Comparison of ENCODE assay signal across 17 cellular contexts in the genomic region with DNA sequence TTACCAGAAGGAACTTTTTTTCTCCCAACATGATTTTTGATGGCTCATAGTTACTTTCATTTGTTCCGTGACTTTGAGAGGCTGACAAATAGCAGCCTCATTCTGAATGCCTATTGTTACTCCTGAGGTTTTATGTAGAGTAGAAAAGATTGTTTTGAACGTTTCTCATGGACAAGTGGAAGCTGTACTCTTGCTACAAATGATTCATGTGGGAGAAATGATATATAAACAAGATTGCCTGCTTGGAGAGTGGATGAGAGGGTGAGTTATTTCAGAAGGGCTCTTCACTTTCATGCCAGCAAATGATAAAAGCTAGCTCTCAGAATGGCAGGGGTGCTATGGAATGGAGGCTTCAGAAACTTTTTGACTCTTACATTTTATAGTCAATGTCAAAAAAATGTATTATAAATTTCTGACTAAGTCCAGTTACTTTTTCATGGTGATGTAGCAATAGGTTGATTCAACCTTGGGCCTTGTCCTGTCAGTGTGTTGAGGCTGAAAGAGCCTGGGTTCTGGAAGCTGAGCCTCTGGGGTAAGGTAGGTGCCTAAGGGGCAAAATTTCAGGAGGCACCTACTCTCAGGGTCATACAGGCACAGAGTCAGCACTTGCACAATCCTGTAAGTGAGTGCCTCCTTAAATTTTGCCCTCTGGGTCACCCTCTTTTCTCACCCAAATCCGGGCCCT. TPM values are rescaled to one million over a fixed set of nuclear protein-coding genes. Genes with fewer than 3 reads are reported as not detected.
DNase-seq lines count a peak whose midpoint lies in the region; ATAC-seq, FAIRE-seq and TF ChIP-seq lines count a peak whose summit lies in the region.
"Had no signal": no experiment of that assay in that cellular context is flagged by ENCODE, and none has a peak within 500 bp of the region (broad histone marks: within the 10 kb centered on the region; RNA-seq: fewer than 3 reads in every experiment).

No MANE protein-coding gene starts in this region.

- peak; percentile 90 for DNase-seq in IMR-90
- DNase-seq in astrocyte of the hippocampus (ENCODE audit: low read depth, low spot score) = peak; percentile 75
- DNase-seq in left lung = no peak
- DNase-seq in ACHN = no peak
- DNase-seq in kidney = no peak
- no peak for DNase-seq in WTC11 (ENCODE audit: low spot score)
- DNase-seq: foreskin melanocyte; GOT3; left cardiac atrium; NCI-H2081 treated with DMSO at 0.1 percent for 48 hours; nucleus accumbens; stimulated activated CD4-positive, alpha-beta T cell treated with anti-CD3 and anti-CD28 coated beads, Interleukin-2, amount 100 ng/mL, for 48 hours had no signal

- H2AK5ac ChIP-seq in IMR-90 (ENCODE audit: low read depth, low read length) = peak overlapping the region; percentile 93

- H3K4me1 Mint-ChIP-seq in WTC11 = peaks cover 16% of the 10 kb centered on the region
- H3K4me1 Mint-ChIP-seq: B cell had no signal

- peak overlapping the region; percentile 85; the same call in 1 of the 2 replicates for H3K4me2 ChIP-seq in IMR-90 (ENCODE audit: low read depth, low read length)

- H3K27me3 Mint-ChIP-seq in WTC11 (ENCODE audit: low read depth) = no peaks in the 10 kb centered on the region; the same call in 1 of the 2 replicates

- peak overlapping the region; percentile 100 for H3K14ac ChIP-seq in IMR-90 (replicated peaks; ENCODE audit: low read depth, low read length)

- 0 out of 2 replicates have a peak, but pooled peaks have one; percentile 31 for TF ChIP-seq POLR2A in IMR-90 (IDR thresholded peaks at IDR 0.05; ENCODE audit: low read depth, low read length)

- POLR2A ChIA-PET in IMR-90 (lab: Charles Lee; ENCODE audit: unreplicated experiment) = interaction anchor here (1.5 kb wide), 1 partner anchor 9 kb away, joined by 5 read pairs; no protein-coding TSS in a partner anchor
- POLR2A ChIA-PET in WTC11 (lab: Charles Lee) = no interaction called here

- H3K27me3 ChIP-seq in ACC112 (ENCODE audit: insufficient read depth, low read length) (no peaks in the 10 kb centered on the region), IMR-90 (ENCODE audit: control insufficient read depth, insufficient read depth, low read length) (no peaks in the 10 kb centered on the region), left lung (no peaks in the 10 kb centered on the region)

- no peak for FAIRE-seq in kidney (lab: Jason Lieb, UNC)
- FAIRE-seq: RCC 7860 had no signal

- H2BK15ac ChIP-seq in IMR-90 (ENCODE audit: low read depth, low read length) = peak overlapping the region; percentile 100; the same call in 2 of the 3 replicates

- no peaks in the 10 kb centered on the region for H3K36me3 Mint-ChIP-seq in WTC11

- dilution Hi-C loops in IMR-90 (cut with HindIII; ENCODE audit: low sequenced_read_pairs, unreplicated experiment) = no loop called here

- peaks cover 4% of the 10 kb centered on the region; the same call in 1 of the 2 replicates for H3K9me3 Mint-ChIP-seq in WTC11
- H3K9me3 Mint-ChIP-seq: stimulated activated naive CD8-positive, alpha-beta T cell treated with anti-CD3 and anti-CD28 coated beads, Interleukin-15, Interleukin-2, amounts not matched to agents 100 ng/mL and 50 ng/mL, for 24 hours had no signal

- peak overlapping the region; percentile 45 for H2AK9ac ChIP-seq in IMR-90 (replicated peaks; ENCODE audit: low read depth, low read length, poor library complexity)

- intact Hi-C loops in IMR-90 (cut with micrococcal nuclease) (loop anchor here (10.0 kb wide), 1 partner anchor 70 kb away; no protein-coding TSS in a partner anchor), left lung (cut with DNase I) (no loop called here), kidney (cut with DNase I) (no loop called here)

- H3K56ac ChIP-seq in IMR-90 (ENCODE audit: extremely low read depth, insufficient read depth, low read length) = peak overlapping the region; percentile 100

- peaks cover 11% of the 10 kb centered on the region for H3K9me1 ChIP-seq in IMR-90 (ENCODE audit: insufficient read depth, low read length)

- H2BK5ac ChIP-seq in IMR-90 (ENCODE audit: low read depth, low read length, poor library complexity, severe bottlenecking) = peak overlapping the region; percentile 100

- H3K4ac ChIP-seq in IMR-90 (ENCODE audit: low read depth, low read length) = peak overlapping the region; percentile 100

- H3K27ac Mint-ChIP-seq in WTC11 = no peak overlapping the region
- H3K27ac Mint-ChIP-seq: B cell; stimulated activated naive CD8-positive, alpha-beta T cell treated with anti-CD3 and anti-CD28 coated beads, Interleukin-15, Interleukin-2, amounts not matched to agents 100 ng/mL and 50 ng/mL, for 24 hours had no signal

- H3K9ac ChIP-seq in IMR-90 (ENCODE audit: low read depth, low read length) (peak overlapping the region; percentile 69), kidney (ENCODE audit: low read length in 2 of 2) (no peak overlapping the region)

- peak overlapping the region; percentile 95 to 99 for H4K8ac ChIP-seq in IMR-90 (ENCODE audit: low read depth in 2 of 2, low read length in 2 of 2)

- peak overlapping the region; percentile 100 for H4K91ac ChIP-seq in IMR-90 (ENCODE audit: insufficient read depth, low read depth, low read length)

- H3K79me1 ChIP-seq in IMR-90 (ENCODE audit: low read depth in 1 of 2, low read length in 2 of 2) = peaks cover 0 to 18% of the 10 kb centered on the region in 2 experiments; a peak in 2 of 4 replicates

- H3K36me3 ChIP-seq in ACC112 (ENCODE audit: insufficient read depth, low read length) = no peaks in the 10 kb centered on the region
- H3K36me3 ChIP-seq in IMR-90 (ENCODE audit: control insufficient read depth, insufficient read depth, low read length) = no peaks in the 10 kb centered on the region
- no peaks in the 10 kb centered on the region for H3K36me3 ChIP-seq in left lung
- H3K36me3 ChIP-seq in kidney (ENCODE audit: control insufficient read depth in 1 of 2, insufficient read depth in 2 of 2, low read length in 2 of 2) = no peaks in the 10 kb centered on the region

- H4K20me1 ChIP-seq in IMR-90 (ENCODE audit: insufficient read depth, low read length) = no peaks in the 10 kb centered on the region

- H2BK20ac ChIP-seq in IMR-90 (ENCODE audit: low read depth, low read length) = peak overlapping the region; percentile 100

- H3K4me3 ChIP-seq in ACC112 (ENCODE audit: low read depth, low read length) = peak overlapping the region; percentile 45
- no peak overlapping the region; the same call in 1 of the 2 replicates for H3K4me3 ChIP-seq in IMR-90 (ENCODE audit: insufficient read depth, low read depth, low read length)
- H3K4me3 ChIP-seq in left lung = no peak overlapping the region
- no peak overlapping the region for H3K4me3 ChIP-seq in kidney (ENCODE audit: low read length in 2 of 2)

- no peak overlapping the region for H3K4me3 Mint-ChIP-seq in WTC11
- H3K4me3 Mint-ChIP-seq: B cell; stimulated activated naive CD8-positive, alpha-beta T cell treated with anti-CD3 and anti-CD28 coated beads, Interleukin-15, Interleukin-2, amounts not matched to agents 100 ng/mL and 50 ng/mL, for 24 hours had no signal

- H3K4me1 ChIP-seq in ACC112 (ENCODE audit: control insufficient read depth, insufficient read depth, low read length, unreplicated experiment) (peaks cover 52% of the 10 kb centered on the region), IMR-90 (ENCODE audit: control insufficient read depth, insufficient read depth, low read length) (peaks cover 28% of the 10 kb centered on the region), left lung (peaks cover 5 to 23% of the 10 kb centered on the region in 2 donors), kidney (ENCODE audit: control insufficient read depth in 1 of 2, insufficient read depth in 1 of 2, low read depth in 1 of 2, low read length in 2 of 2) (no peaks in the 10 kb centered on the region)

- no CpG with 5 or more reads among the region's 3 CpGs for WGBS in IMR-90 (ENCODE audit: extremely low coverage in 2 of 2, insufficient read length in 1 of 2), 2 experiments

- H4K5ac ChIP-seq in IMR-90 (ENCODE audit: low read depth, low read length) = peak overlapping the region; percentile 98

- peak overlapping the region; percentile 100 for H2BK120ac ChIP-seq in IMR-90 (ENCODE audit: low read depth, low read length)

- in situ Hi-C loops in IMR-90 (cut with MboI; ENCODE audit: low sequenced_read_pairs) = no loop called here
- in situ Hi-C loops in ACHN (cut with HindIII; ENCODE audit: low pct_ligation_motif_present, low pct_unique_long_range_greater_than_20kb, low sequenced_read_pairs) = no loop called here

- H2AFZ ChIP-seq in ACC112 (ENCODE audit: low read length, unreplicated experiment) (no peak overlapping the region), IMR-90 (replicated peaks; ENCODE audit: low read length, poor library complexity) (no peak overlapping the region)

- peak overlapping the region; percentile 99 for H3K18ac ChIP-seq in IMR-90 (ENCODE audit: low read depth, low read length)

- H3K27ac ChIP-seq in ACC112 (ENCODE audit: low read depth, low read length) = peak overlapping the region; percentile 98
- peak overlapping the region; percentile 90 for H3K27ac ChIP-seq in IMR-90 (ENCODE audit: insufficient read depth, low read length)
- peak overlapping the region in 1 of 2 donors; percentile 65 for H3K27ac ChIP-seq in left lung
- no peak overlapping the region for H3K27ac ChIP-seq in kidney (ENCODE audit: low read depth in 2 of 2, low read length in 2 of 2)

- TF ChIP-seq CTCF in IMR-90 (conservative IDR thresholded peaks at IDR 0.05; ENCODE audit: low read depth, low read length) = no peak
- no peak for TF ChIP-seq CTCF in left lung (IDR thresholded peaks at IDR 0.05)
- no peak for TF ChIP-seq CTCF in kidney (IDR thresholded peaks at IDR 0.05; ENCODE audit: borderline replicate concordance, extremely low read depth, insufficient read depth)
- no peak for TF ChIP-seq CTCF in WTC11 (IDR thresholded peaks at IDR 0.05)

- CTCF ChIA-PET in IMR-90 (lab: Yijun Ruan, JAX) = no interaction called here
- CTCF ChIA-PET in WTC11 (lab: Charles Lee) = no interaction called here

- H3K9me3 ChIP-seq in IMR-90 (ENCODE audit: control insufficient read depth, insufficient read depth, low read length) (no peaks in the 10 kb centered on the region), left lung (no peaks in the 10 kb centered on the region), kidney (ENCODE audit: control insufficient read depth in 1 of 2, low read length in 2 of 2) (no peaks in the 10 kb centered on the region)

- ATAC-seq in IMR-90 (ENCODE audit: low read depth) (peak; percentile 64), left lung (peak; percentile 83), WTC11 (no peak), GM19351 (IDR thresholded peaks at IDR 0.05; ENCODE audit: unreplicated experiment) (no peak)

- TF ChIP-seq RAD21 in IMR-90 (IDR thresholded peaks at IDR 0.05; ENCODE audit: low read length) = no peak

- H3K79me2 ChIP-seq in ACC112 (ENCODE audit: control insufficient read depth, insufficient read depth, low read length, unreplicated experiment) = no peaks in the 10 kb centered on the region

- H3K23ac ChIP-seq in IMR-90 (ENCODE audit: low read depth, low read length) = peak overlapping the region; percentile 100

- BruUV-seq in IMR-90 (replicated peaks; lab: Mats Ljungman, UMichigan) = no TSS peak

RNA-seq across cellular contexts. Expression of a gene that starts 19.4 kb away (rescaled TPM):
- total RNA-seq in IMR-90 (2012; rRNA removed) (46.6 and 51.1 TPM in 2 replicates), left lung (100 to 1,000 TPM; 102 to 135 TPM), kidney (109 TPM), WTC11 (2021) (15.9 to 22.1 TPM (median 21.4 TPM) in 3 replicates)
- polyA plus RNA-seq in IMR-90 (2012; rRNA removed) (86.9 and 89.1 TPM in 2 replicates), kidney (ENCODE audit: insufficient read depth, low read depth, low replicate concordance) (41.8 TPM)
- 80.5 and 108 TPM in 2 replicates for polyA plus RNA-seq in IMR-90 (2012; cell fraction: cytosol; rRNA removed)
- polyA plus RNA-seq in IMR-90 (2012; cell fraction: nucleus; rRNA removed; ENCODE audit: low replicate concordance) = 85.4 and 184 TPM in 2 replicates

Comparison
In these comparisons a context has a peak if more than half of its experiments do, and no peak if none do; other contexts are left out.
1. H3K27ac ChIP-seq: peak in ACC112 (single experiment) and IMR-90 (single experiment); none in kidney (0 of 2).
2. ATAC-seq: peak in IMR-90 (single experiment) and left lung (single experiment); none in WTC11 (single experiment) and GM19351 (single experiment).
3. DNase-seq: peak in IMR-90 (single experiment) and astrocyte of the hippocampus (single experiment); none in left lung (0 of 2), ACHN (single experiment), kidney (single experiment) and WTC11 (single experiment).